ENCODE assay signal across 8 cellular contexts in the genomic region with DNA sequence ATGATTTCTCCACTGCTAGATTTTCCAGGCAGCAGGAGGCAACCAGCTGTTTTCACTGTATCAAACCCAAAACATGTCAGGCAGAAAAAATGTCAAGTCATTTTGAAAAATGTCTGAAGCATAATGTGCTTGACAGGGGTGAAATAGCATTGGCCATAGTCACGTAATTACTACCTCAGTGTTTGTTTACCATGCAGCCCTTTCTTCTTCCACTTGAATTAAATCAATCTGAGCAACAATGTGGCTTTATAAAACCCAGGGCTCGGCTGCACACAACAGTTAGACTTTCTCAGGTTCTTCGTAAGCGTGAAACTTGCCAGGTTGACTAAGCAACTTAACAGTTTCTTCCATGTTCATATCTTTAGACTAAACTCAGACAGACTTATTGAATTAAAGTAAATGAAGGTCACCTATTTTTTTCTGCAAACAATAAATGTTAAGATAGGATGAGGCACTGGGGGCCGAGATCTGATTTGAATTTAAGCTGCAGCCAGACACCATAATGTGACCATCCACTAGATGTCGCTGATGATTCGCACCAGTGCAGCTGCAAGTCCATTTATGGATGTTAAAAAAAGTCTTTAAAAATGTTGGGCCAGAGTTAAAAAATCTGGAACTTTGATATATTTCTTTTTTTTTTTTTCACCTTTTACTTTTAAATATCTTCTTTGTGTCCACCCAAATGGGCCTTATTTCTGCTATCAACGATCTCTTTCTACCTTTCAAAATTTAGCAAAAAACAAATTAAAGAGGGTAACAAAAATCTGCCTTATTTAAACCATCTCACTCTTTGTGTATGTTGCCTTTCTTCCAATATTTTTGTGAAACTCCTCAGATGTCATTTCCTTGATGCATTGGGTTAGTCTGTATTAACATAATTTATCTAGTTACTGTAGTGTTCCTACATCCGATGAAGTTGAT.
A peak's percentile ranks its signal among the peaks of the same experiment; 100 is the strongest.
DNase-seq lines count a peak whose midpoint lies in the region; ATAC-seq, FAIRE-seq and TF ChIP-seq lines count a peak whose summit lies in the region.

No MANE protein-coding gene starts in this region.

- peak; percentile 93 for TF ChIP-seq RAD21 in SK-N-SH (IDR thresholded peaks at IDR 0.05; ENCODE audit: low read length)
- TF ChIP-seq RAD21 in H1 (IDR thresholded peaks at IDR 0.05 in 1 of 2, conservative IDR thresholded peaks at IDR 0.05 in 1 of 2; ENCODE audit: low read depth in 2 of 2, low read length in 2 of 2), result peak; percentile 90 to 91

- no peak overlapping the region for H2BK12ac ChIP-seq in H1 (ENCODE audit: low read depth, low read length)

- H3K27ac ChIP-seq in SK-N-SH (ENCODE audit: low read depth in 2 of 2, low read length in 1 of 2) (no peak overlapping the region), H1 (ENCODE audit: low read depth, low read length) (no peak overlapping the region), thoracic aorta (no peak overlapping the region)

- H3K23ac ChIP-seq in H1 (ENCODE audit: insufficient read length), result no peak overlapping the region

- peak; percentile 84 for FAIRE-seq in H1 (lab: Jason Lieb, UNC)

- H3K9ac ChIP-seq in SK-N-SH (no peak overlapping the region), H1 (replicated peaks in 1 of 4; ENCODE audit: extremely low read depth in 1 of 4, low read depth in 3 of 4, low read length in 3 of 4) (no peak overlapping the region)

- no peak overlapping the region for H2BK5ac ChIP-seq in H1 (ENCODE audit: low read depth, low read length)

- H3K4ac ChIP-seq in H1 (replicated peaks; ENCODE audit: insufficient read length, low read depth, low read length), result no peak overlapping the region

- no peak for ATAC-seq in thoracic aorta (ENCODE audit: insufficient number of reproducible peaks, low FRiP score, low read depth)
- ATAC-seq in HG02938 (IDR thresholded peaks at IDR 0.05; ENCODE audit: unreplicated experiment), result no peak

- POLR2A ChIA-PET in SK-N-SH (lab: Yijun Ruan, JAX), result no interaction called here
- POLR2A ChIA-PET in H1 (lab: Charles Lee; ENCODE audit: partially characterized antibody), result no interaction called here

- 42% methylated on average over 9 of the region's 9 CpGs for WGBS in SK-N-SH (ENCODE audit: low lambda C conversion rate)
- 58% methylated on average over 9 of the region's 9 CpGs; no CpG with 5 or more reads in 1 of the 2 experiments for WGBS in H1 (ENCODE audit: extremely low coverage in 1 of 2, insufficient coverage in 1 of 2, insufficient read length in 1 of 2, insufficient replicate concordance in 2 of 2, low coverage in 1 of 2, low lambda C conversion rate in 2 of 2, missing lambda C conversion rate in 1 of 2), 2 experiments

- H2AK5ac ChIP-seq in H1 (ENCODE audit: low read depth, low read length), result no peak overlapping the region

- H3K56ac ChIP-seq in H1 (replicated peaks; ENCODE audit: insufficient read length, low read depth, low read length), result no peak overlapping the region

- H3K79me1 ChIP-seq in H1 (ENCODE audit: low read depth, low read length), result no peaks in the 10 kb centered on the region

- H2AFZ ChIP-seq in SK-N-SH (ENCODE audit: low read depth) (no peak overlapping the region), H1 (ENCODE audit: low read length) (no peak overlapping the region)

- H3K36me3 ChIP-seq in SK-N-SH (replicated peaks in 1 of 2; ENCODE audit: control insufficient read depth in 1 of 2, insufficient read depth in 2 of 2, low read length in 1 of 2), result no peaks in the 10 kb centered on the region
- H3K36me3 ChIP-seq in H1 (ENCODE audit: control insufficient read depth in 2 of 4, insufficient read depth in 4 of 4, low read length in 3 of 4), result no peaks in the 10 kb centered on the region
- no peaks in the 10 kb centered on the region for H3K36me3 ChIP-seq in thoracic aorta

- TF ChIP-seq CTCF in AG09309 (IDR thresholded peaks at IDR 0.05; ENCODE audit: control insufficient read depth, insufficient read depth, low read depth, low read length, missing control alignments), result peak; percentile 84
- peak; percentile 79 for TF ChIP-seq CTCF in GM12872 (IDR thresholded peaks at IDR 0.05; ENCODE audit: insufficient read depth, low read depth, low read length)
- peak; percentile 72 for TF ChIP-seq CTCF in NB4 (IDR thresholded peaks at IDR 0.05; ENCODE audit: low read depth, low read length)
- TF ChIP-seq CTCF in SK-N-SH (IDR thresholded peaks at IDR 0.05), result peak; percentile 85
- peak; percentile 63 to 76 (median 70) for TF ChIP-seq CTCF in H1 (IDR thresholded peaks at IDR 0.05; ENCODE audit: control extremely low read depth in 1 of 3, insufficient read depth in 1 of 3, low read depth in 1 of 3, low read length in 3 of 3)
- TF ChIP-seq CTCF in thoracic aorta (IDR thresholded peaks at IDR 0.05), result peak; percentile 80

- CTCF ChIA-PET in SK-N-SH (lab: Yijun Ruan, JAX), result interaction anchor here (0.5 to 6.6 kb wide), 35 partner anchors 9 to 1836 kb away, joined by 3 to 38 read pairs (median 4); no protein-coding TSS in a partner anchor
- CTCF ChIA-PET in H1 (lab: Charles Lee; ENCODE audit: partially characterized antibody), result interaction anchor here (0.7 to 3.2 kb wide), 12 partner anchors 9 to 489 kb away, joined by 3 to 13 read pairs (median 3); no protein-coding TSS in a partner anchor

- H4K91ac ChIP-seq in H1 (replicated peaks; ENCODE audit: insufficient read length, low read length), result no peak overlapping the region

- TF ChIP-seq POLR2A in NB4 (IDR thresholded peaks at IDR 0.05; ENCODE audit: extremely low read depth, insufficient read length) (no peak), H1 (IDR thresholded peaks at IDR 0.05; ENCODE audit: control extremely low read depth in 1 of 2, low read depth in 2 of 2, low read length in 2 of 2) (no peak)

- DNase-seq in AG09309 (ENCODE audit: low read depth) (peak; percentile 75), NB4 (ENCODE audit: low read depth) (peak; percentile 68), SK-N-SH (peak; percentile 53), H1 (ENCODE audit: low read depth in 1 of 2, low spot score in 2 of 2) (peak; percentile 43 to 73), medulla oblongata (ENCODE audit: extremely low spot score) (peak; percentile 81), thoracic aorta (ENCODE audit: low spot score) (no peak)

- no peaks in the 10 kb centered on the region for H3K9me3 ChIP-seq in SK-N-SH
- no peaks in the 10 kb centered on the region for H3K9me3 ChIP-seq in H1 (ENCODE audit: insufficient read depth in 2 of 2, low read depth in 1 of 2, low read length in 1 of 2)
- no peaks in the 10 kb centered on the region for H3K9me3 ChIP-seq in thoracic aorta

- H3K79me2 ChIP-seq in SK-N-SH (ENCODE audit: insufficient read depth) (no peaks in the 10 kb centered on the region), H1 (ENCODE audit: control insufficient read depth in 1 of 2, insufficient read depth in 2 of 2, low read length in 2 of 2) (no peaks in the 10 kb centered on the region)

- no peak overlapping the region for H4K8ac ChIP-seq in H1 (ENCODE audit: extremely low read depth, insufficient read depth, low read length)

- no peak overlapping the region for H2BK15ac ChIP-seq in H1 (ENCODE audit: low read length)

- no peaks in the 10 kb centered on the region for H3F3A ChIP-seq in SK-N-SH (replicated peaks; ENCODE audit: insufficient read depth)

- H3K4me1 ChIP-seq in SK-N-SH (ENCODE audit: control insufficient read depth in 1 of 2, insufficient read depth in 2 of 2, low read depth in 1 of 2, low read length in 1 of 2) (no peaks in the 10 kb centered on the region), H1 (replicated peaks in 1 of 4; ENCODE audit: control insufficient read depth in 3 of 4, insufficient read depth in 4 of 4, low read length in 3 of 4) (peaks cover 0 to 4% (median 3%) of the 10 kb centered on the region in 4 experiments; a peak in 3 of 7 replicates), thoracic aorta (ENCODE audit: control insufficient read depth in 1 of 2, low read depth in 2 of 2) (peaks cover 0 to 6% of the 10 kb centered on the region in 2 donors)

- no peak overlapping the region for H3K18ac ChIP-seq in H1 (ENCODE audit: extremely low read depth, low read length)

- H2BK120ac ChIP-seq in H1 (replicated peaks; ENCODE audit: low read depth, low read length), result no peak overlapping the region

- H4K20me1 ChIP-seq in SK-N-SH (ENCODE audit: insufficient read depth), result no peaks in the 10 kb centered on the region
- no peaks in the 10 kb centered on the region for H4K20me1 ChIP-seq in H1 (replicated peaks in 1 of 2; ENCODE audit: control insufficient read depth in 1 of 2, insufficient read depth in 2 of 2, low read length in 2 of 2)

- TF ChIP-seq EP300 in SK-N-SH (IDR thresholded peaks at IDR 0.05; ENCODE audit: borderline replicate concordance in 1 of 2, low read depth in 1 of 2, low read length in 1 of 2) (no peak), H1 (IDR thresholded peaks at IDR 0.05; ENCODE audit: borderline replicate concordance in 1 of 2, low read depth in 2 of 2, low read length in 2 of 2) (no peak)

- H2BK20ac ChIP-seq in H1 (ENCODE audit: low read length), result no peak overlapping the region

- H4K5ac ChIP-seq in H1 (ENCODE audit: insufficient read length, low read depth, low read length), result no peak overlapping the region

- no peak overlapping the region for H3K4me2 ChIP-seq in SK-N-SH
- H3K4me2 ChIP-seq in H1 (ENCODE audit: insufficient read depth in 1 of 2, low read depth in 2 of 2, low read length in 2 of 2), result no peak overlapping the region

- H3K23me2 ChIP-seq in H1 (ENCODE audit: low read depth, low read length), result no peaks in the 10 kb centered on the region

- no peaks in the 10 kb centered on the region for H3K27me3 ChIP-seq in SK-N-SH (ENCODE audit: insufficient read depth)
- no peaks in the 10 kb centered on the region for H3K27me3 ChIP-seq in H1 (replicated peaks in 1 of 4; ENCODE audit: control insufficient read depth in 3 of 4, extremely low read depth in 1 of 4, insufficient read depth in 3 of 4, low read length in 3 of 4)
- H3K27me3 ChIP-seq in thoracic aorta (replicated peaks; ENCODE audit: insufficient read depth), result no peaks in the 10 kb centered on the region

- H3K9me2 ChIP-seq in SK-N-SH, result no peaks in the 10 kb centered on the region

- H3K14ac ChIP-seq in H1 (ENCODE audit: insufficient read length), result no peak overlapping the region

- H3K4me3 ChIP-seq in AG09309 (ENCODE audit: control insufficient read depth, low read depth, low read length), result no peak overlapping the region
- H3K4me3 ChIP-seq in NB4 (ENCODE audit: low read depth, low read length), result no peak overlapping the region
- H3K4me3 ChIP-seq in SK-N-SH (ENCODE audit: low read depth in 2 of 2, low read length in 1 of 2), result no peak overlapping the region; a peak in 1 of 4 replicates
- H3K4me3 ChIP-seq in H1 (ENCODE audit: extremely low read depth in 1 of 4, insufficient read depth in 2 of 4, low read depth in 3 of 4, low read length in 4 of 4), result no peak overlapping the region
- peak overlapping the region; percentile 38 for H3K4me3 ChIP-seq in thoracic aorta

TF ChIP-seq in SK-N-SH, 30 proteins besides CTCF, POLR2A, EP300 and RAD21:
- TF ChIP-seq SMC3 (IDR thresholded peaks at IDR 0.05; ENCODE audit: low read depth, low read length) (peak; percentile 64), JUND (IDR thresholded peaks at IDR 0.05) (no peak)

TF ChIP-seq in H1, 55 proteins besides CTCF, POLR2A, EP300 and RAD21:
- TF ChIP-seq KDM5A (IDR thresholded peaks at IDR 0.05; ENCODE audit: low read length) (no peak), SRF (IDR thresholded peaks at IDR 0.05; ENCODE audit: low read depth, low read length) (no peak), CTBP2 (IDR thresholded peaks at IDR 0.05; ENCODE audit: borderline replicate concordance, insufficient read depth, insufficient read length, low read length) (no peak)
